11 cellular contexts compared by ENCODE assay signal in the genomic region with DNA sequence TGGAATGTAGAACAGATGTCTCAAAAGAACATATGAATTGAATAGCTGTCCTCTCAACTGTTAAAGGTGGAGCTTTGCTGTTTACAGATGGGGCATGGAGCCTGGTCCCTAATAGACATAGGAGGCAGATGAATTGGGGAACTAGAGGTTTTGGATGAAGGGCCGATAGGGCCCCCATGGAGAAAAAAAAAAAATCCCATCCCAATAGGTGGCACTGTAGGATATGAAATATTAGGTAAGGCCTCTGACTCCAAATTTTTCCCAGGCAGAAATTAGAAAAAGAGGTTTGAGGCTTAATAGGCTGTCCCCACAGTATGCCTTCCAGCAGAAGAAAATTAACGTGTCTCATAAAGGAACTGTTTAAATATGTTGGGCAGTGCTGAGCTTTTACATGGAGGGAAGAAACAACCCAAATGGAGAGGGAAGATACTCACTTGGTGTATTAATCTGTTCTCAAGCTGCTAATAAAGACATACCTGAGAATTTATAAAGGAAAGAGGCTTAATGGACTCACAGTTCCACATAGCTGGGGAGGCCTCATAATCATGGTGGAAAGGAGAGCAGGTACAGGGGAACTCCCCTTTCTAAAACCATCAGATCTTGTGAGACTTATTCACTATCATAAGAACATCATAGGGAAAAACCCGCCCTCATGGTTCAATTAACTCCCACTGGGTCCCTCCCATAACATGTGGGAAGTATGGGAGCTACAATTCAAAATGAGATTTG. TPM values are rescaled to one million over a fixed set of nuclear protein-coding genes. Genes with fewer than 3 reads are reported as not detected.
DNase-seq lines count a peak whose midpoint lies in the region; ATAC-seq, FAIRE-seq and TF ChIP-seq lines count a peak whose summit lies in the region.
"Had no signal": no experiment of that assay in that cellular context is flagged by ENCODE, and none has a peak within 500 bp of the region (broad histone marks: within the 10 kb centered on the region; RNA-seq: fewer than 3 reads in every experiment).

No MANE protein-coding gene starts in this region.

- no peak for FAIRE-seq in pancreas (lab: Jason Lieb, UNC)

- H3K9me3 ChIP-seq in pancreas: no peaks in the 10 kb centered on the region
- H3K9me3 ChIP-seq in heart left ventricle: no peaks in the 10 kb centered on the region
- H3K9me3 ChIP-seq: BLaER1, HAP-1 had no signal

- 44 to 62% methylated on average over 3 of the region's 3 CpGs for WGBS in pancreas, 2 donors
- 48 to 54% methylated on average over 3 of the region's 3 CpGs for WGBS in lower leg skin, 2 donors
- 61 to 72% (median 66%) methylated on average over 3 of the region's 3 CpGs for WGBS in heart left ventricle, 4 donors

- in situ Hi-C loops in T47D (cut with HindIII; ENCODE audit: low pct_unique_long_range_greater_than_20kb, low sequenced_read_pairs): no loop called here

- peak in 1 of 4 donors; percentile 9 for TF ChIP-seq CTCF in pancreas (IDR thresholded peaks at IDR 0.05)
- no peak for TF ChIP-seq CTCF in lower leg skin (IDR thresholded peaks at IDR 0.05)
- TF ChIP-seq CTCF in heart left ventricle (IDR thresholded peaks at IDR 0.05): peak in 3 of 12 donors; percentile 16 to 27 (median 26)

- TF ChIP-seq POLR2A in lower leg skin (IDR thresholded peaks at IDR 0.05): no peak
- no peak for TF ChIP-seq POLR2A in heart left ventricle (IDR thresholded peaks at IDR 0.05)

- H3K4me3 ChIP-seq in pancreas (no peak overlapping the region), lower leg skin (ENCODE audit: low read depth, poor library complexity, severe bottlenecking) (no peak overlapping the region), heart left ventricle (no peak overlapping the region)
- H3K4me3 ChIP-seq: BLaER1, HAP-1 had no signal

- DNase-seq in NCI-H345 (lab: John Stamatoyannopoulos, UW) (peak; percentile 32), NCI-H345 treated with DMSO at 0.1 percent for 48 hours (lab: John Stamatoyannopoulos, UW; ENCODE audit: unreplicated experiment) (no peak), NCI-H1092 (lab: John Stamatoyannopoulos, UW) (peak; percentile 1), T47D (ENCODE audit: low read depth in 1 of 2, low spot score in 1 of 2) (peak; percentile 33 to 80), pancreas (no peak), lower leg skin (ENCODE audit: low spot score in 2 of 2) (no peak), T-helper 2 cell (no peak), heart left ventricle (no peak)
- DNase-seq: left cardiac atrium had no signal

- H3K4me1 ChIP-seq in pancreas: no peaks in the 10 kb centered on the region
- peaks cover 0 to 6% (median 0%) of the 10 kb centered on the region in 12 donors for H3K4me1 ChIP-seq in heart left ventricle
- H3K4me1 ChIP-seq: BLaER1, HAP-1 had no signal

- H3K27ac ChIP-seq in pancreas (no peak overlapping the region), heart left ventricle (no peak overlapping the region)
- H3K27ac ChIP-seq: BLaER1 had no signal

- intact Hi-C loops in pancreas (cut with DNase I) (no loop called here), lower leg skin (cut with DNase I; ENCODE audit: low total_unique reads) (loop anchor here (10.0 kb wide), 1 partner anchor 99 kb away; no protein-coding TSS in a partner anchor), heart left ventricle (cut with DNase I) (no loop called here)

- no peaks in the 10 kb centered on the region for H3K27me3 ChIP-seq in pancreas
- peaks cover 0 to 11% (median 0%) of the 10 kb centered on the region in 9 donors for H3K27me3 ChIP-seq in heart left ventricle
- H3K27me3 ChIP-seq: BLaER1 had no signal

- ATAC-seq in pancreas (peak in 3 of 4 donors; percentile 28 to 64 (median 48)), heart left ventricle (no peak)
- ATAC-seq: left cardiac atrium had no signal

- no peaks in the 10 kb centered on the region for H3K36me3 ChIP-seq in pancreas
- H3K36me3 ChIP-seq in heart left ventricle: no peaks in the 10 kb centered on the region
- H3K36me3 ChIP-seq: BLaER1, HAP-1 had no signal

RNA-seq across cellular contexts. Expression of gene TMEM45B, which starts 30.1 kb away (rescaled TPM):
- total RNA-seq in pancreas (1 to 10 TPM in 5 of 6 donors, under 1 TPM in 1; 0.51 to 3.1 (median 1.6) TPM), lower leg skin (10 to 100 TPM; 50.2 to 76.1 (median 55.1) TPM), heart left ventricle (not detected)
- polyA plus RNA-seq in pancreas (1 to 10 TPM in 1 of 2 donors, under 1 TPM in 1; 0.72 to 2.5 TPM), heart left ventricle (under 1 TPM in 1 of 2 donors, not detected in 1; 0.04 TPM)
- total RNA-seq: left cardiac atrium had no signal

Comparison
In these comparisons a context has a peak if more than half of its experiments do, and no peak if none do; other contexts are left out.
1. DNase-seq: peak in NCI-H345 (single experiment), NCI-H1092 (single experiment) and T47D (2 of 2); none in NCI-H345 treated with DMSO at 0.1 percent for 48 hours (single experiment), pancreas (0 of 6), lower leg skin (0 of 2), T-helper 2 cell (0 of 5) and heart left ventricle (0 of 5).
2. ATAC-seq: peak in pancreas (3 of 4); none in heart left ventricle (0 of 4).
3. RNA of gene TMEM45B, which starts 30.1 kb away (total RNA-seq): 50.2 to 76.1 TPM in lower leg skin; 0.51 to 3.1 TPM in pancreas and not detected in heart left ventricle; every median in the first group is over 10 times any median in the second.